ENCODE assay signal across 13 cellular contexts in genomic region chr5:67416133-67416937, GRCh38.
DNase-seq lines count a peak whose midpoint lies in the region; ATAC-seq and TF ChIP-seq lines count a peak whose summit lies in the region.
"Had no signal": no experiment of that assay in that cellular context is flagged by ENCODE, and none has a peak within 500 bp of the region (broad histone marks: within the 10 kb centered on the region; RNA-seq: fewer than 3 reads in every experiment).

No MANE protein-coding gene starts in this region.

- H3K27me3 Mint-ChIP-seq in T-helper 17 cell (peaks cover 4% of the 10 kb centered on the region), neural progenitor cell (ENCODE audit: insufficient read depth, low read depth) (no peaks in the 10 kb centered on the region)

- H3K4me3 ChIP-seq in neural progenitor cell (no peak overlapping the region), Peyer's patch (no peak overlapping the region), BE2C (ENCODE audit: low read depth, low read length) (no peak overlapping the region)
- H3K4me3 ChIP-seq: heart left ventricle, thoracic aorta had no signal

- H3F3A ChIP-seq in neural progenitor cell (ENCODE audit: low read depth): peaks cover 19% of the 10 kb centered on the region

- TF ChIP-seq POLR2A in Peyer's patch (IDR thresholded peaks at IDR 0.05): no peak

- H3K36me3 Mint-ChIP-seq in T-helper 17 cell (ENCODE audit: low read depth): peaks cover 2% of the 10 kb centered on the region
- H3K36me3 Mint-ChIP-seq in neural progenitor cell: no peaks in the 10 kb centered on the region

- no peaks in the 10 kb centered on the region for H4K20me1 ChIP-seq in neural progenitor cell (ENCODE audit: low read depth)

- H3K4me2 ChIP-seq in neural progenitor cell: peak overlapping the region; percentile 53

- peaks cover 8% of the 10 kb centered on the region for H3K9me3 Mint-ChIP-seq in neural progenitor cell

- H3K4me1 Mint-ChIP-seq in T-helper 17 cell (peaks cover 8% of the 10 kb centered on the region), neural progenitor cell (peaks cover 38% of the 10 kb centered on the region)

- TF ChIP-seq CTCF in neural progenitor cell (IDR thresholded peaks at IDR 0.05) (no peak), Peyer's patch (IDR thresholded peaks at IDR 0.05) (no peak), BE2C (IDR thresholded peaks at IDR 0.05; ENCODE audit: low read depth, low read length) (no peak)

- ATAC-seq in GM18868 (IDR thresholded peaks at IDR 0.05; ENCODE audit: unreplicated experiment): peak; percentile 80
- ATAC-seq in HG02798 (IDR thresholded peaks at IDR 0.05; ENCODE audit: poor library complexity, unreplicated experiment): peak; percentile 50
- peak; percentile 88 for ATAC-seq in T-helper 17 cell
- ATAC-seq: activated CD4-positive, CD25-positive, alpha-beta regulatory T cell treated with anti-CD3 and anti-CD28 coated beads, Interleukin-2, amount 50 U/mL, for 24 hours; heart left ventricle had no signal

- no peak overlapping the region for H3K4me3 Mint-ChIP-seq in T-helper 17 cell
- H3K4me3 Mint-ChIP-seq in neural progenitor cell: no peak overlapping the region

- no peaks in the 10 kb centered on the region for H3K79me2 ChIP-seq in neural progenitor cell (ENCODE audit: low read depth)

- H3K27ac ChIP-seq in neural progenitor cell (peak overlapping the region; percentile 75), Peyer's patch (no peak overlapping the region)
- H3K27ac ChIP-seq: heart left ventricle, thoracic aorta had no signal

- H3K36me3 ChIP-seq in neural progenitor cell (no peaks in the 10 kb centered on the region), Peyer's patch (no peaks in the 10 kb centered on the region), BE2C (no peaks in the 10 kb centered on the region)
- H3K36me3 ChIP-seq: heart left ventricle, thoracic aorta had no signal

- no peak overlapping the region for H2AFZ ChIP-seq in neural progenitor cell (replicated peaks)

- H3K9ac ChIP-seq in neural progenitor cell: no peak overlapping the region

- H3K27me3 ChIP-seq in neural progenitor cell (no peaks in the 10 kb centered on the region), Peyer's patch (no peaks in the 10 kb centered on the region), BE2C (no peaks in the 10 kb centered on the region)
- H3K27me3 ChIP-seq: heart left ventricle had no signal

- H3K9me3 ChIP-seq in T-helper 17 cell (ENCODE audit: control insufficient read depth, low read length, poor library complexity, severe bottlenecking) (no peaks in the 10 kb centered on the region), neural progenitor cell (ENCODE audit: low read depth) (no peaks in the 10 kb centered on the region), Peyer's patch (no peaks in the 10 kb centered on the region), BE2C (no peaks in the 10 kb centered on the region)
- H3K9me3 ChIP-seq: heart left ventricle, thoracic aorta had no signal

- H3K27ac Mint-ChIP-seq in T-helper 17 cell: peak overlapping the region; percentile 41
- peak overlapping the region; percentile 84 for H3K27ac Mint-ChIP-seq in neural progenitor cell

- H3K4me1 ChIP-seq in neural progenitor cell: peaks cover 34% of the 10 kb centered on the region
- H3K4me1 ChIP-seq in Peyer's patch: no peaks in the 10 kb centered on the region
- H3K4me1 ChIP-seq in BE2C: peaks cover 4% of the 10 kb centered on the region; the same call in 1 of the 2 replicates
- H3K4me1 ChIP-seq: heart left ventricle had no signal

- DNase-seq in T-helper 17 cell (no peak), neural progenitor cell (ENCODE audit: low spot score) (peak; percentile 40), inferior parietal cortex (ENCODE audit: extremely low spot score) (no peak), Peyer's patch (no peak), BE2C (no peak)
- DNase-seq: activated gamma-delta T cell, caudate nucleus, heart left ventricle, NCI-H2029 treated with DMSO at 0.1 percent for 48 hours had no signal
